7 cellular contexts compared by ENCODE assay signal in the genomic region with DNA sequence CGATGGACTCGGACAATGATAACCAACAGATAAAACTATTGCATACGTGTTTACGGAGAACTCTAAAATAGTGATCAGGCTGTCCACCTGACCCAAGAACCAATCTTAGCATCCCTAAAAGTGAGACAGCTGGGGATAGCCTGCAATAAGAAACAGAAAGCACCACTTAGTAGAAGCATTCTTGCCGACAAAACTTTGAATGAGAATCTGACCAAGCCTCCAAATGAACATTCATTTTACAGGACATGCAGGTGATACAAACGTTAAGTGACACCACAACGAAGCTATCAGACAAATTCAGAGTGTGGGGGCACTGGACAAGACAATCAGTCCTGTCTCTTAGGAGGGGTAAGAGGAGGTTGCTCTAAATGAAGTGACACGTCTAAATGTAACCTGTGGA. TPM values are rescaled to one million over a fixed set of nuclear protein-coding genes. Genes with fewer than 3 reads are reported as not detected.
A peak's percentile ranks its signal among the peaks of the same experiment; 100 is the strongest.
DNase-seq lines count a peak whose midpoint lies in the region; ATAC-seq and TF ChIP-seq lines count a peak whose summit lies in the region.

No MANE protein-coding gene starts in this region.

- DNase-seq in HFFc6, result no peak
- DNase-seq in T-helper 17 cell, result no peak
- DNase-seq in foreskin fibroblast, result no peak
- DNase-seq in smooth muscle cell (lab: John Stamatoyannopoulos, UW; ENCODE audit: unreplicated experiment), result no peak
- no peak for DNase-seq in middle frontal gyrus (ENCODE audit: extremely low spot score, low spot score)
- no peak for DNase-seq in mesenteric fat pad (ENCODE audit: low spot score)

- H3K36me3 ChIP-seq in smooth muscle cell (ENCODE audit: low read depth), result no peaks in the 10 kb centered on the region

- H3K27ac ChIP-seq in smooth muscle cell (ENCODE audit: low read depth), result no peak overlapping the region

- no peak overlapping the region for H2AFZ ChIP-seq in smooth muscle cell (ENCODE audit: low read depth)

- H3K4me2 ChIP-seq in smooth muscle cell, result peak overlapping the region; percentile 95

- H3K4me1 Mint-ChIP-seq in HFFc6 (ENCODE audit: low read depth) (peaks cover 49% of the 10 kb centered on the region), T-helper 17 cell (peaks cover 32% of the 10 kb centered on the region)

- peaks cover 53% of the 10 kb centered on the region for H3K79me2 ChIP-seq in smooth muscle cell (ENCODE audit: low read depth)

- 60% methylated on average over 8 of the region's 8 CpGs for WGBS in smooth muscle cell (ENCODE audit: low lambda C conversion rate)

- H3K27ac Mint-ChIP-seq in HFFc6, result peak overlapping the region; percentile 98
- H3K27ac Mint-ChIP-seq in T-helper 17 cell, result peak overlapping the region; percentile 90

- peaks cover 29% of the 10 kb centered on the region for H3K36me3 Mint-ChIP-seq in HFFc6 (ENCODE audit: low read depth)
- peaks cover 3% of the 10 kb centered on the region for H3K36me3 Mint-ChIP-seq in T-helper 17 cell (ENCODE audit: low read depth)

- H3K9me3 ChIP-seq in T-helper 17 cell (ENCODE audit: control insufficient read depth, low read length, poor library complexity, severe bottlenecking) (no peaks in the 10 kb centered on the region), smooth muscle cell (replicated peaks; ENCODE audit: low read depth) (no peaks in the 10 kb centered on the region)

- peaks cover 15% of the 10 kb centered on the region for H3F3A ChIP-seq in smooth muscle cell (ENCODE audit: low read depth)

- H3K4me3 Mint-ChIP-seq in HFFc6 (peak overlapping the region; percentile 98), T-helper 17 cell (peak overlapping the region; percentile 98)

- H3K4me3 ChIP-seq in foreskin fibroblast (ENCODE audit: low read depth in 1 of 2, low read length in 2 of 2) (peak overlapping the region; percentile 70 to 83), smooth muscle cell (peak overlapping the region; percentile 70)

- ATAC-seq in T-helper 17 cell (no peak), GM19324 (IDR thresholded peaks at IDR 0.05; ENCODE audit: low FRiP score, unreplicated experiment) (no peak)

- H3K27me3 Mint-ChIP-seq in HFFc6 (ENCODE audit: insufficient read depth) (peaks cover 3% of the 10 kb centered on the region; the same call in 1 of the 2 replicates), T-helper 17 cell (no peaks in the 10 kb centered on the region)

- H4K20me1 ChIP-seq in smooth muscle cell (ENCODE audit: low read depth), result peaks cover 13% of the 10 kb centered on the region

- no peak for TF ChIP-seq CTCF in HFFc6 (IDR thresholded peaks at IDR 0.05)
- no peak for TF ChIP-seq CTCF in foreskin fibroblast (IDR thresholded peaks at IDR 0.05; ENCODE audit: low read depth, low read length)
- no peak for TF ChIP-seq CTCF in smooth muscle cell (IDR thresholded peaks at IDR 0.05; ENCODE audit: borderline replicate concordance, insufficient read depth, poor library complexity, severe bottlenecking)

- H3K9ac ChIP-seq in smooth muscle cell (ENCODE audit: low read depth), result peak overlapping the region; percentile 95

- no peaks in the 10 kb centered on the region for H3K27me3 ChIP-seq in smooth muscle cell (ENCODE audit: low read depth)

- no peaks in the 10 kb centered on the region for H3K9me3 Mint-ChIP-seq in HFFc6

- peaks cover 18% of the 10 kb centered on the region for H3K4me1 ChIP-seq in smooth muscle cell (ENCODE audit: low read depth)

RNA-seq across cellular contexts. Expression of gene PSMG1, which starts 1.2 kb away (rescaled TPM):
- total RNA-seq in HFFc6 (2021; fragmentation: NEBNext Ultra II Directional; extraction: Animal tissue kit (Norgen Biotek cat#: 25700)), result 10 to 100 TPM; 60.8 to 81.9 (median 74.4) TPM
- total RNA-seq in T-helper 17 cell (10 to 100 TPM; 10.5 to 14.6 TPM), smooth muscle cell (39.9 and 55.2 TPM in 2 replicates), mesenteric fat pad (38.0 TPM)
- 60.7 and 62.8 TPM in 2 replicates for polyA plus RNA-seq in smooth muscle cell
